7 cellular contexts compared by ENCODE assay signal in genomic region chr1:30458730-30459485, GRCh38.
DNase-seq lines count a peak whose midpoint lies in the region; ATAC-seq and TF ChIP-seq lines count a peak whose summit lies in the region.
"Not testable (repeated sequence)": the region's sequence is repeated elsewhere in the genome, so short reads cannot be mapped to it uniquely, and the experiment has no call there.

No MANE protein-coding gene starts in this region.

- 56% methylated on average over 4 of the region's 13 CpGs for WGBS in right lobe of liver (ENCODE audit: insufficient coverage, low coverage, low lambda C conversion rate, missing lambda C conversion rate)
- WGBS in spleen, 5 donors, result 72 to 91% (median 87%) methylated on average over 10 to 13 of the region's 13 CpGs

- not testable (repeated sequence) for ATAC-seq in HCT116, right lobe of liver, upper lobe of right lung

- H2AFZ ChIP-seq in HCT116 (ENCODE audit: low read depth, low read length, poor library complexity, severe bottlenecking), result not testable (repeated sequence)

- not testable (repeated sequence) for H3K36me3 ChIP-seq in HCT116 (ENCODE audit: control insufficient read depth in 1 of 2, insufficient read depth in 2 of 2, low read length in 2 of 2); NT2/D1 (ENCODE audit: insufficient read depth, insufficient read length, low read length); right lobe of liver; spleen; upper lobe of right lung

- not testable (repeated sequence) for H3K27me3 Mint-ChIP-seq in osteocyte (ENCODE audit: unreplicated experiment)

- not testable (repeated sequence) for BruUV-seq in HCT116 (replicated peaks; lab: Mats Ljungman, UMichigan)

- POLR2A ChIA-PET in HCT116 (lab: Charles Lee), result not testable (repeated sequence)

- not testable (repeated sequence) for H3K9me3 Mint-ChIP-seq in osteocyte (ENCODE audit: unreplicated experiment)

- H3K27me3 ChIP-seq in HCT116 (ENCODE audit: insufficient read depth, low read length); NT2/D1 (ENCODE audit: insufficient read depth, insufficient read length); right lobe of liver; upper lobe of right lung: not testable (repeated sequence)
- peaks cover 0 to 26% (median 0%) of the 10 kb centered on the region in 7 donors for H3K27me3 ChIP-seq in spleen (replicated peaks in 1 of 7)

- H3K4me2 ChIP-seq in HCT116 (ENCODE audit: low read length), result peak overlapping the region; percentile 23; the same call in 1 of the 2 replicates

- not testable (repeated sequence) for H3K36me3 Mint-ChIP-seq in osteocyte (ENCODE audit: unreplicated experiment)

- H3K9me3 ChIP-seq in HCT116 (ENCODE audit: control insufficient read depth in 1 of 2, insufficient read depth in 1 of 2, low read depth in 1 of 2, low read length in 2 of 2); right lobe of liver; spleen; upper lobe of right lung: not testable (repeated sequence)
- peaks cover 16% of the 10 kb centered on the region; the same call in 1 of the 2 replicates for H3K9me3 ChIP-seq in NT2/D1 (ENCODE audit: insufficient read depth, low read length)

- not testable (repeated sequence) for H3K27ac ChIP-seq in HCT116 (ENCODE audit: low read depth, low read length); right lobe of liver; spleen; upper lobe of right lung

- H3K4me1 ChIP-seq in HCT116 (ENCODE audit: control insufficient read depth in 1 of 2, insufficient read depth in 2 of 2, low read length in 2 of 2); NT2/D1 (ENCODE audit: insufficient read depth, insufficient read length); right lobe of liver; spleen; upper lobe of right lung: not testable (repeated sequence)

- not testable (repeated sequence) for H4K20me1 ChIP-seq in HCT116 (ENCODE audit: insufficient read depth)

- not testable (repeated sequence) for H3K79me2 ChIP-seq in HCT116 (ENCODE audit: insufficient read depth, low read length)

- TF ChIP-seq RAD21 in HCT116 (IDR thresholded peaks at IDR 0.05; ENCODE audit: low read depth), result not testable (repeated sequence)

- CTCF ChIA-PET in HCT116 (lab: Charles Lee), result not testable (repeated sequence)

- TF ChIP-seq CTCF in HCT116 (IDR thresholded peaks at IDR 0.05 in 2 of 3, conservative IDR thresholded peaks at IDR 0.05 in 1 of 3; ENCODE audit: borderline replicate concordance in 1 of 3, insufficient read depth in 1 of 3, low read depth in 2 of 3, low read length in 2 of 3); right lobe of liver (IDR thresholded peaks at IDR 0.05); osteocyte (IDR thresholded peaks at IDR 0.05); spleen (IDR thresholded peaks at IDR 0.05 in 8 of 11, conservative IDR thresholded peaks at IDR 0.05 in 3 of 11); upper lobe of right lung (IDR thresholded peaks at IDR 0.05): not testable (repeated sequence)

- intact Hi-C loops in HCT116 (cut with micrococcal nuclease); right lobe of liver (cut with DNase I); spleen (cut with DNase I; ENCODE audit: low total_unique reads); upper lobe of right lung (cut with DNase I): not testable (repeated sequence)

- H3K9me2 ChIP-seq in HCT116 (ENCODE audit: insufficient read depth), result not testable (repeated sequence)

- RAD21 ChIA-PET in HCT116 (lab: Charles Lee; ENCODE audit: low non-redundant PET in 1 of 2, low total read pairs in 2 of 2, uncharacterized antibody in 2 of 2, unreplicated experiment in 2 of 2), result not testable (repeated sequence)

- H3K9ac ChIP-seq in HCT116 (ENCODE audit: low read length); NT2/D1 (ENCODE audit: insufficient read length, low read depth): not testable (repeated sequence)

- not testable (repeated sequence) for H3K4me3 Mint-ChIP-seq in osteocyte (ENCODE audit: unreplicated experiment)

- H3K4me3 ChIP-seq in HCT116 (replicated peaks in 1 of 2; ENCODE audit: low read depth in 1 of 2, low read length in 2 of 2); NT2/D1 (ENCODE audit: insufficient read length, low read depth); right lobe of liver; spleen; upper lobe of right lung: not testable (repeated sequence)

- not testable (repeated sequence) for H3K27ac Mint-ChIP-seq in osteocyte (ENCODE audit: unreplicated experiment)

- not testable (repeated sequence) for H3K4me1 Mint-ChIP-seq in osteocyte (ENCODE audit: unreplicated experiment)

- not testable (repeated sequence) for TF ChIP-seq POLR2A in HCT116 (IDR thresholded peaks at IDR 0.05; ENCODE audit: borderline replicate concordance, extremely low read depth, insufficient read depth, insufficient read length); right lobe of liver (IDR thresholded peaks at IDR 0.05); spleen (IDR thresholded peaks at IDR 0.05)

- DNase-seq in HCT116 (ENCODE audit: low read depth, low spot score), result not testable (repeated sequence)
- DNase-seq in NT2/D1 (ENCODE audit: low read depth, low spot score) (peak; percentile 6), right lobe of liver (peak in 2 of 3 donors; percentile 23 to 34), osteocyte (ENCODE audit: extremely low spot score, unreplicated experiment) (peak; percentile 62), spleen (peak; percentile 30), upper lobe of right lung (peak; percentile 53)
- peak; percentile 17 for DNase-seq in activated CD8-positive, alpha-beta memory T cell treated with anti-CD3 and anti-CD28 coated beads, Interleukin-2, amount 50 U/mL, for 48 hours
